14 cellular contexts compared by ENCODE assay signal in genomic region chr1:224879404-224879803, GRCh38. TPM values are rescaled to one million over a fixed set of nuclear protein-coding genes. Genes with fewer than 3 reads are reported as not detected.
DNase-seq lines count a peak whose midpoint lies in the region; ATAC-seq, FAIRE-seq and TF ChIP-seq lines count a peak whose summit lies in the region.
"Had no signal": no experiment of that assay in that cellular context is flagged by ENCODE, and none has a peak within 500 bp of the region (broad histone marks: within the 10 kb centered on the region; RNA-seq: fewer than 3 reads in every experiment).

No MANE protein-coding gene starts in this region.

- POLR2A ChIA-PET in MCF 10A (lab: Yijun Ruan, JAX) = interaction anchor here (0.6 to 1.3 kb wide), 3 partner anchors 23 to 390 kb away, joined by 3 to 4 read pairs (median 3); no protein-coding TSS in a partner anchor

- in situ Hi-C loops in astrocyte of the spinal cord (cut with HindIII; ENCODE audit: low sequenced_read_pairs) = no loop called here

- H3K36me3 Mint-ChIP-seq in MCF 10A (ENCODE audit: insufficient read depth, unreplicated experiment) = no peaks in the 10 kb centered on the region
- H3K36me3 Mint-ChIP-seq: activated naive CD8-positive, alpha-beta T cell had no signal

- H3K4me3 Mint-ChIP-seq in MCF 10A (ENCODE audit: unreplicated experiment) = no peak overlapping the region
- H3K4me3 Mint-ChIP-seq: activated naive CD8-positive, alpha-beta T cell had no signal

- no peak for ATAC-seq in HG02981 (IDR thresholded peaks at IDR 0.05; ENCODE audit: unreplicated experiment)

- peaks cover 31% of the 10 kb centered on the region for H3K4me1 Mint-ChIP-seq in MCF 10A (ENCODE audit: insufficient read depth, unreplicated experiment)

- no peak overlapping the region for H3K27ac Mint-ChIP-seq in MCF 10A (ENCODE audit: low read depth, unreplicated experiment)
- H3K27ac Mint-ChIP-seq: activated naive CD8-positive, alpha-beta T cell had no signal

- H3K27ac ChIP-seq in breast epithelium = no peak overlapping the region

- no TSS peak for BruUV-seq in MCF 10A (replicated peaks; lab: Mats Ljungman, UMichigan)

- no peaks in the 10 kb centered on the region for H3K9me3 ChIP-seq in breast epithelium
- H3K9me3 ChIP-seq in BE2C = no peaks in the 10 kb centered on the region

- no peaks in the 10 kb centered on the region for H3K9me3 Mint-ChIP-seq in MCF 10A (ENCODE audit: unreplicated experiment)

- peak; percentile 74 for FAIRE-seq in urothelium cell line (lab: Jason Lieb, UNC)
- FAIRE-seq: GM19239 had no signal

- no peak for TF ChIP-seq CTCF in MCF 10A (IDR thresholded peaks at IDR 0.05; ENCODE audit: unreplicated experiment)
- TF ChIP-seq CTCF in breast epithelium (IDR thresholded peaks at IDR 0.05) = no peak
- no peak for TF ChIP-seq CTCF in astrocyte of the spinal cord (IDR thresholded peaks at IDR 0.05; ENCODE audit: low read depth, low read length)
- TF ChIP-seq CTCF in BE2C (IDR thresholded peaks at IDR 0.05; ENCODE audit: low read depth, low read length) = no peak

- H3K4me1 ChIP-seq in breast epithelium = no peaks in the 10 kb centered on the region
- H3K4me1 ChIP-seq in BE2C = no peaks in the 10 kb centered on the region

- H3K36me3 ChIP-seq in breast epithelium (no peaks in the 10 kb centered on the region), BE2C (no peaks in the 10 kb centered on the region)

- H3K4me3 ChIP-seq in breast epithelium = no peak overlapping the region
- no peak overlapping the region for H3K4me3 ChIP-seq in astrocyte of the spinal cord (ENCODE audit: low read depth, low read length)
- H3K4me3 ChIP-seq in BE2C (ENCODE audit: low read depth, low read length) = no peak overlapping the region

- no peaks in the 10 kb centered on the region for H3K27me3 ChIP-seq in breast epithelium
- H3K27me3 ChIP-seq in BE2C = no peaks in the 10 kb centered on the region; the same call in 1 of the 2 replicates

- TF ChIP-seq POLR2A in breast epithelium (IDR thresholded peaks at IDR 0.05) = no peak

- intact Hi-C loops in MCF 10A (cut with micrococcal nuclease) = no loop called here
- intact Hi-C loops in breast epithelium (cut with DNase I; ENCODE audit: low total_unique reads) = no loop called here

- CTCF ChIA-PET in MCF 10A (lab: Yijun Ruan, JAX) = interaction anchor here (0.6 to 3.2 kb wide), 6 partner anchors 15 to 366 kb away, joined by 3 to 28 read pairs (median 5); no protein-coding TSS in a partner anchor

- DNase-seq in MCF 10A (ENCODE audit: unreplicated experiment) (peak; percentile 68), breast epithelium (ENCODE audit: low spot score in 2 of 2) (no peak), astrocyte of the spinal cord (ENCODE audit: low read depth, low spot score) (peak; percentile 26), kidney glomerular epithelial cell (lab: John Stamatoyannopoulos, UW) (peak; percentile 21), urothelium cell line (ENCODE audit: low spot score) (peak; percentile 48), OCI-M2 (lab: John Stamatoyannopoulos, UW; ENCODE audit: unreplicated experiment) (no peak), BE2C (no peak)
- DNase-seq: 8988T, cortex of kidney, H7, NCI-H1436 had no signal

- H3K27me3 Mint-ChIP-seq in MCF 10A (ENCODE audit: insufficient read depth, unreplicated experiment) = peaks cover 13% of the 10 kb centered on the region

RNA-seq across cellular contexts. Expression of gene DNAH14, which starts 50.1 kb away (rescaled TPM):
- 69.7 and 70.8 TPM in 2 replicates for total RNA-seq in MCF 10A (2022)
- total RNA-seq in breast epithelium = 10 to 100 TPM in 2 of 3 donors, 1 to 10 TPM in 1; 6.1 to 38.6 (median 23.9) TPM
- polyA plus RNA-seq in BE2C (2012; ENCODE audit: insufficient read depth, insufficient read length, low read depth) = 9.7 TPM

Comparison
In these comparisons a context has a peak if more than half of its experiments do, and no peak if none do; other contexts are left out.
1. DNase-seq: peak in MCF 10A (single experiment), astrocyte of the spinal cord (single experiment), kidney glomerular epithelial cell (single experiment) and urothelium cell line (single experiment); none in breast epithelium (0 of 2), OCI-M2 (single experiment) and BE2C (single experiment).